Comparison of ENCODE assay signal across 8 cellular contexts in the genomic region with DNA sequence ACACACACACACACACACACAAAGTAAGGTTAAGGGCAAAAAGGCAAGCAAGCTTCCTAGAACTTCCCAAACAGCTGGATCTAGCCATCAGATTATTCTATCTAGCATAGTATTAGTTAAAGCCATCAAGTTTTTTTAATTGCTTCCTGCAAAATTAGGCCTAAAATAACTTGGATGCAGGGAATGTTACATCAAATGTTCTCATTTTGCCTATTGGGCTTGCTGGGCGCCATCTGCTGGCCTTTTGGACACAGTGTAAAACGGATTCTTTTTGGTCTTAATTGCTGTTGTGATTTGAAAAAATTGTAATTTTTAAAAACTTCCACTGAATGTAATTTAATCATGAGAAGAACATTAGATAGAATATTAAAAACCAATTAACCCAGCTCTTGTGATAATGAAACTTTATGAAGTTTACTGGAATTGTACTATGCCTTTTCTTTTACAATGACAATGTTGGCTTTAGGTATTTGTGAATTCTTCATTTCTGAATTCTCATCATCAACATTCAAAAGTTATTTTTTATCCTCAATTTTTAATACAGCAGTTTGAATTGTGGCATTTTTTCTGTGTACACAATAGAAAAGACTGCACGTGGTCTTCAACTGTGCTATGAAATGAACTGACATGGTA. TPM values are rescaled to one million over a fixed set of nuclear protein-coding genes. Genes with fewer than 3 reads are reported as not detected.
DNase-seq lines count a peak whose midpoint lies in the region; ATAC-seq and TF ChIP-seq lines count a peak whose summit lies in the region.

No MANE protein-coding gene starts in this region.

- H3K27ac ChIP-seq in colonic mucosa (no peak overlapping the region), right lobe of liver (no peak overlapping the region)

- TF ChIP-seq POLR2A in right lobe of liver (IDR thresholded peaks at IDR 0.05), result no peak

- 13% methylated on average over 3 of the region's 3 CpGs for WGBS in right lobe of liver (ENCODE audit: insufficient coverage, low coverage, low lambda C conversion rate, missing lambda C conversion rate)

- peak; percentile 33 to 67 (median 57) for ATAC-seq in right lobe of liver

- H3K27me3 ChIP-seq in MG63 (no peaks in the 10 kb centered on the region), colonic mucosa (no peaks in the 10 kb centered on the region), right lobe of liver (no peaks in the 10 kb centered on the region)

- H3K9ac ChIP-seq in colonic mucosa (ENCODE audit: low read depth in 2 of 2, low read length in 2 of 2), result no peak overlapping the region

- H3K36me3 ChIP-seq in MG63, result peaks cover 9% of the 10 kb centered on the region; the same call in 1 of the 2 replicates
- no peaks in the 10 kb centered on the region for H3K36me3 ChIP-seq in colonic mucosa
- H3K36me3 ChIP-seq in right lobe of liver, result no peaks in the 10 kb centered on the region

- TF ChIP-seq CTCF in colonic mucosa (IDR thresholded peaks at IDR 0.05) (peak; percentile 77), right lobe of liver (IDR thresholded peaks at IDR 0.05) (peak; percentile 68 to 85 (median 83))

- H3K4me1 ChIP-seq in colonic mucosa (peaks cover 3% of the 10 kb centered on the region), right lobe of liver (peaks cover 0 to 32% (median 7%) of the 10 kb centered on the region in 4 donors)

- H3K9me3 ChIP-seq in MG63, result no peaks in the 10 kb centered on the region
- H3K9me3 ChIP-seq in colonic mucosa, result no peaks in the 10 kb centered on the region
- H3K9me3 ChIP-seq in right lobe of liver, result no peaks in the 10 kb centered on the region

- DNase-seq in DMS 273 (lab: John Stamatoyannopoulos, UW; ENCODE audit: unreplicated experiment) (peak; percentile 75), DMS 273 treated with DMSO at 0.1 percent for 48 hours (lab: John Stamatoyannopoulos, UW) (no peak), MG63 (peak; percentile 31), T-helper 9 cell (peak; percentile 44), colonic mucosa (peak; percentile 50), right lobe of liver (peak in 2 of 3 donors; percentile 58 to 62), superior temporal gyrus (ENCODE audit: extremely low spot score) (peak; percentile 86), islet precursor cell (no peak)

- no peak overlapping the region for H3K4me3 ChIP-seq in MG63
- H3K4me3 ChIP-seq in colonic mucosa, result no peak overlapping the region
- H3K4me3 ChIP-seq in right lobe of liver, result no peak overlapping the region

- intact Hi-C loops in colonic mucosa (cut with DNase I), result loop anchor here (2.0 to 5.0 kb wide), 2 partner anchors 448 to 810 kb away; no protein-coding TSS in a partner anchor
- intact Hi-C loops in right lobe of liver (cut with DNase I), result no loop called here

RNA-seq across cellular contexts. Expression of a gene that starts 6.8 kb away (rescaled TPM):
- total RNA-seq in MG63 (2014; rRNA removed; shearing (Covaris generic); ENCODE audit: low replicate concordance), result 9.6 and 9.8 TPM in 2 replicates
- total RNA-seq in colonic mucosa (10 to 100 TPM; 22.6 to 24.9 TPM), right lobe of liver (10 to 100 TPM; 11.4 to 17.6 (median 12.1) TPM)

RNA-seq across cellular contexts. Expression of a gene that starts 7.9 kb away (rescaled TPM):
- 1.7 and 3.0 TPM in 2 replicates for total RNA-seq in MG63 (2014; rRNA removed; shearing (Covaris generic); ENCODE audit: low replicate concordance)
- total RNA-seq in colonic mucosa, result 1 to 10 TPM; 5.0 to 8.8 TPM
- total RNA-seq in right lobe of liver, result 1 to 10 TPM; 2.0 to 4.0 (median 3.5) TPM

Comparison
In these comparisons a context has a peak if more than half of its experiments do, and no peak if none do; other contexts are left out.
1. DNase-seq: peak in DMS 273 (single experiment), MG63 (single experiment), T-helper 9 cell (single experiment), colonic mucosa (single experiment), right lobe of liver (2 of 3) and superior temporal gyrus (single experiment); none in DMS 273 treated with DMSO at 0.1 percent for 48 hours (single experiment) and islet precursor cell (single experiment).